ENCODE assay signal across 11 cellular contexts in genomic region chr16:25007284-25007984, GRCh38. TPM values are rescaled to one million over a fixed set of nuclear protein-coding genes. Genes with fewer than 3 reads are reported as not detected.
DNase-seq lines count a peak whose midpoint lies in the region; ATAC-seq and TF ChIP-seq lines count a peak whose summit lies in the region.
"Had no signal": no experiment of that assay in that cellular context is flagged by ENCODE, and none has a peak within 500 bp of the region (broad histone marks: within the 10 kb centered on the region; RNA-seq: fewer than 3 reads in every experiment).

No MANE protein-coding gene starts in this region.

- H3K4me3 ChIP-seq in BLaER1 (no peak overlapping the region), brain microvascular endothelial cell (ENCODE audit: low read depth, low read length) (no peak overlapping the region), osteoblast (ENCODE audit: insufficient read depth, low read length) (no peak overlapping the region), sigmoid colon (no peak overlapping the region)
- H3K4me3 ChIP-seq: PC-9 had no signal

- H3K9ac ChIP-seq in BLaER1: no peak overlapping the region

- in situ Hi-C loops in brain microvascular endothelial cell (cut with HindIII; ENCODE audit: low pct_ligation_motif_present, low sequenced_read_pairs): no loop called here

- no peak overlapping the region for H3K27ac ChIP-seq in BLaER1
- peak overlapping the region; percentile 24 for H3K27ac ChIP-seq in brain microvascular endothelial cell
- peak overlapping the region; percentile 72 for H3K27ac ChIP-seq in osteoblast (ENCODE audit: low read depth, low read length)
- H3K27ac ChIP-seq in sigmoid colon: no peak overlapping the region
- H3K27ac ChIP-seq: HL-60, PC-9 had no signal

- peak overlapping the region; percentile 67 for H3K4me2 ChIP-seq in BLaER1
- H3K4me2 ChIP-seq in osteoblast (ENCODE audit: insufficient read depth, low read length): peak overlapping the region; percentile 58
- H3K4me2 ChIP-seq: PC-9 had no signal

- H3K36me3 ChIP-seq in BLaER1: peaks cover 42% of the 10 kb centered on the region
- H3K36me3 ChIP-seq in brain microvascular endothelial cell (replicated peaks): peaks cover 4% of the 10 kb centered on the region
- peaks cover 10% of the 10 kb centered on the region for H3K36me3 ChIP-seq in osteoblast (ENCODE audit: insufficient read depth, low read length)
- no peaks in the 10 kb centered on the region for H3K36me3 ChIP-seq in sigmoid colon

- peaks cover 97% of the 10 kb centered on the region for H3K79me2 ChIP-seq in osteoblast (ENCODE audit: insufficient read depth, low read length)

- intact Hi-C loops in sigmoid colon (cut with DNase I): no loop called here

- no peaks in the 10 kb centered on the region for H3K9me3 ChIP-seq in BLaER1
- H3K9me3 ChIP-seq in osteoblast (ENCODE audit: low read depth, low read length): no peaks in the 10 kb centered on the region
- no peaks in the 10 kb centered on the region for H3K9me3 ChIP-seq in sigmoid colon

- TF ChIP-seq CTCF in brain microvascular endothelial cell (IDR thresholded peaks at IDR 0.05; ENCODE audit: low read depth, low read length, missing control alignments) (no peak), osteoblast (IDR thresholded peaks at IDR 0.05; ENCODE audit: extremely low read depth, low read depth, low read length) (no peak), sigmoid colon (IDR thresholded peaks at IDR 0.05) (no peak)

- no peak for TF ChIP-seq POLR2A in sigmoid colon (IDR thresholded peaks at IDR 0.05)

- ATAC-seq in HG03439 (IDR thresholded peaks at IDR 0.05; ENCODE audit: unreplicated experiment) (no peak), GM19023 (IDR thresholded peaks at IDR 0.05; ENCODE audit: unreplicated experiment) (no peak)

- H4K20me1 ChIP-seq in BLaER1 (peaks cover 100% of the 10 kb centered on the region), osteoblast (ENCODE audit: insufficient read depth, low read length) (peaks cover 74% of the 10 kb centered on the region)

- H3K27me3 ChIP-seq in BLaER1 (no peaks in the 10 kb centered on the region), brain microvascular endothelial cell (replicated peaks) (no peaks in the 10 kb centered on the region), osteoblast (ENCODE audit: insufficient read depth, low read length) (no peaks in the 10 kb centered on the region), sigmoid colon (no peaks in the 10 kb centered on the region)

- H2AFZ ChIP-seq in osteoblast (ENCODE audit: low read length): no peak overlapping the region
- H2AFZ ChIP-seq: PC-9 had no signal

- DNase-seq in LHCN-M2 (ENCODE audit: low read depth) (peak; percentile 46), brain microvascular endothelial cell (peak; percentile 90), osteoblast (ENCODE audit: insufficient read length, low spot score, missing footprints) (peak; percentile 87), sigmoid colon (no peak), middle frontal gyrus (ENCODE audit: extremely low spot score, low spot score) (no peak)
- DNase-seq: activated naive CD4-positive, alpha-beta T cell treated with anti-CD3 and anti-CD28 coated beads, Interleukin-2, amount 50 U/mL, for 16 hours; PC-9 had no signal

- peaks cover 79% of the 10 kb centered on the region for H3K4me1 ChIP-seq in BLaER1
- H3K4me1 ChIP-seq in osteoblast (ENCODE audit: insufficient read depth, low read length): peaks cover 66% of the 10 kb centered on the region
- peaks cover 0 to 65% (median 53%) of the 10 kb centered on the region in 4 donors for H3K4me1 ChIP-seq in sigmoid colon

- 90 to 93% methylated on average over 7 of the region's 7 CpGs for WGBS in sigmoid colon, 2 donors

- TF ChIP-seq EP300 in sigmoid colon (IDR thresholded peaks at IDR 0.05): no peak

RNA-seq across cellular contexts. Expression of gene ARHGAP17, which starts 7.7 kb away (rescaled TPM):
- total RNA-seq in LHCN-M2 (2014; rRNA removed) (19.5 and 22.5 TPM in 2 replicates), osteoblast (34.7 and 40.1 TPM in 2 replicates), sigmoid colon (10 to 100 TPM; 27.1 to 44.3 (median 35.5) TPM)
- 35.9 TPM for polyA plus RNA-seq in LHCN-M2 (2012)
- polyA plus RNA-seq in sigmoid colon: 10 to 100 TPM; 46.8 to 55.6 (median 50.6) TPM

Comparison
In these comparisons a context has a peak if more than half of its experiments do, and no peak if none do; other contexts are left out.
1. H3K27ac ChIP-seq: peak in brain microvascular endothelial cell (single experiment) and osteoblast (single experiment); none in BLaER1 (single experiment) and sigmoid colon (0 of 4).
2. DNase-seq: peak in LHCN-M2 (single experiment), brain microvascular endothelial cell (single experiment) and osteoblast (single experiment); none in sigmoid colon (single experiment) and middle frontal gyrus (single experiment).